11 cellular contexts compared by ENCODE assay signal in the genomic region with DNA sequence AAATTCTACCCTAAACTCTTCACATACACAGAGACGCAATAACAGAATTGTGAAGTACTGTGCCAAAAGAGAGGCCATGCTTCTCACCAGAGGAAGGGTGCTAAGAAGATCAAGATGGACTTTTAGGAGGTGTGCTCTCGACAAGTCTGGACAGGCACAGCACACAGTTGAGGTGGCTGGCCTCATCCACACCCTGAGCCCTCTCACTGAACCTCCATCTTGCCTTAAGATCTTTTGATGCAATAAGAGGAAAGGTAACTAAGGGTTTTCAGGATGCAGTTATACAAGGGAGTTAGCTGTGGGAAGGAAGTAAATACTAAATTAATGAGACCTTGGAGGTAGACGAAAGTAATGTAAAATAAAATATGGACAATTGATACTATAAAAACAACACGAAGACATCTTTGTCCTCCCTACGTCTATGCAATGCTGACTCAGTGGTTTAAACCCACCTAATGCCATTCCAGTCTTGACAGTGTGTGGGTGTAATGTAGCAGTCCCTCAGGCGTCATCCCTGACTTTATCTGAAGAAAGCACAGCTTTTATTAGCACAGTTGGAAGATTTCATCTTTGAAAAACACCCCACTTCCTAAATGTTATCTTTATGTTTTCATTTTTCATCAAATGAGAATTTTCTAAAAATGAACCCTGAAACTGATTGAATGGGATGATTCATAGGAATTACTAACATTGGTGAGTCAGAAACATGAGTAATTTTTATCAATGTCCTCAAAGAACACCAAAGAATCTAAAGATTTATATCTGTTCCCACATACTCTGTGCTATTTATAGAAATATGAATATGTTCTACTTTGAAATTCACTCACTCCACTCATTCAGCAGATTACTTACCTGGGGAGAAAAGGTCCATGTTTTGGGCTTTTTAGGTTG. TPM values are rescaled to one million over a fixed set of nuclear protein-coding genes. Genes with fewer than 3 reads are reported as not detected.
DNase-seq lines count a peak whose midpoint lies in the region; FAIRE-seq and TF ChIP-seq lines count a peak whose summit lies in the region.
"Had no signal": no experiment of that assay in that cellular context is flagged by ENCODE, and none has a peak within 500 bp of the region (broad histone marks: within the 10 kb centered on the region; RNA-seq: fewer than 3 reads in every experiment).

No MANE protein-coding gene starts in this region.

- peak; percentile 97 for FAIRE-seq in astrocyte (lab: Jason Lieb, UNC)

- H3K27ac ChIP-seq in astrocyte (ENCODE audit: low read depth, low read length) (peak overlapping the region; percentile 93), Peyer's patch (no peak overlapping the region), testis (no peak overlapping the region)
- H3K27ac ChIP-seq: thyroid gland had no signal

- TF ChIP-seq CTCF in AG04449 (IDR thresholded peaks at IDR 0.05; ENCODE audit: insufficient read depth, low read length, missing control alignments) (no peak), HFFc6 (IDR thresholded peaks at IDR 0.05) (no peak), astrocyte (IDR thresholded peaks at IDR 0.05; ENCODE audit: insufficient read depth, low read depth, low read length) (no peak), Peyer's patch (IDR thresholded peaks at IDR 0.05) (no peak), testis (IDR thresholded peaks at IDR 0.05) (no peak), glutamatergic neuron (IDR thresholded peaks at IDR 0.05; ENCODE audit: partially characterized antibody, unreplicated experiment) (no peak)

- TF ChIP-seq POLR2A in Peyer's patch (IDR thresholded peaks at IDR 0.05) (no peak), testis (IDR thresholded peaks at IDR 0.05) (no peak)

- peak overlapping the region; percentile 73 for H3K9ac ChIP-seq in astrocyte (ENCODE audit: low read length)

- H3K27ac Mint-ChIP-seq in HFFc6, result peak overlapping the region; percentile 91
- peak overlapping the region; percentile 3 for H3K27ac Mint-ChIP-seq in astrocyte (ENCODE audit: unreplicated experiment)
- no peak overlapping the region for H3K27ac Mint-ChIP-seq in glutamatergic neuron (ENCODE audit: unreplicated experiment)

- peak overlapping the region; percentile 58 for H2AFZ ChIP-seq in astrocyte (ENCODE audit: low read depth, low read length)

- H3K79me2 ChIP-seq in astrocyte (ENCODE audit: insufficient read depth, low read length), result no peaks in the 10 kb centered on the region

- CTCF ChIA-PET in AG04449 (lab: Yijun Ruan, JAX), result interaction anchor here (1.3 kb wide), 1 partner anchor 34 kb away, joined by 5 read pairs; a partner anchor contains a TSS

- no peaks in the 10 kb centered on the region for H4K20me1 ChIP-seq in astrocyte (ENCODE audit: insufficient read depth, low read length)

- H3K27me3 Mint-ChIP-seq in HFFc6 (ENCODE audit: insufficient read depth) (no peaks in the 10 kb centered on the region; the same call in 1 of the 2 replicates), astrocyte (ENCODE audit: low read depth, unreplicated experiment) (no peaks in the 10 kb centered on the region), glutamatergic neuron (ENCODE audit: unreplicated experiment) (no peaks in the 10 kb centered on the region)

- H3K4me3 Mint-ChIP-seq in HFFc6, result peak overlapping the region; percentile 48
- peak overlapping the region; percentile 42 for H3K4me3 Mint-ChIP-seq in astrocyte (ENCODE audit: unreplicated experiment)
- no peak overlapping the region for H3K4me3 Mint-ChIP-seq in glutamatergic neuron (ENCODE audit: unreplicated experiment)

- peak overlapping the region; percentile 79 for H3K4me2 ChIP-seq in astrocyte (ENCODE audit: low read length)

- peaks cover 2% of the 10 kb centered on the region for H3K9me3 ChIP-seq in astrocyte (ENCODE audit: insufficient read depth, low read depth, low read length)
- H3K9me3 ChIP-seq in Peyer's patch, result no peaks in the 10 kb centered on the region
- H3K9me3 ChIP-seq in testis, result no peaks in the 10 kb centered on the region
- H3K9me3 ChIP-seq: thyroid gland had no signal

- H3K4me1 Mint-ChIP-seq in HFFc6 (ENCODE audit: low read depth) (peaks cover 57% of the 10 kb centered on the region), astrocyte (ENCODE audit: low read depth, unreplicated experiment) (peaks cover 10% of the 10 kb centered on the region), glutamatergic neuron (ENCODE audit: low read depth, unreplicated experiment) (no peaks in the 10 kb centered on the region)

- H3K4me3 ChIP-seq in AG04449 (ENCODE audit: low read depth, low read length), result no peak overlapping the region
- no peak overlapping the region for H3K4me3 ChIP-seq in astrocyte (ENCODE audit: insufficient read depth, low read depth, low read length)
- H3K4me3 ChIP-seq in Peyer's patch, result no peak overlapping the region
- H3K4me3 ChIP-seq in testis, result no peak overlapping the region
- H3K4me3 ChIP-seq: thyroid gland had no signal

- intact Hi-C loops in testis (cut with DNase I; ENCODE audit: low total_unique reads), result no loop called here

- H3K36me3 Mint-ChIP-seq in HFFc6 (ENCODE audit: low read depth) (peaks cover 33% of the 10 kb centered on the region), astrocyte (ENCODE audit: low read depth, unreplicated experiment) (peaks cover 5% of the 10 kb centered on the region), glutamatergic neuron (ENCODE audit: unreplicated experiment) (peaks cover 7% of the 10 kb centered on the region)

- peaks cover 19% of the 10 kb centered on the region for H3K9me3 Mint-ChIP-seq in HFFc6
- peaks cover 9% of the 10 kb centered on the region for H3K9me3 Mint-ChIP-seq in astrocyte (ENCODE audit: unreplicated experiment)
- peaks cover 7% of the 10 kb centered on the region for H3K9me3 Mint-ChIP-seq in glutamatergic neuron (ENCODE audit: unreplicated experiment)

- H3K27me3 ChIP-seq in astrocyte (ENCODE audit: insufficient read depth, low read length) (no peaks in the 10 kb centered on the region), Peyer's patch (no peaks in the 10 kb centered on the region), testis (no peaks in the 10 kb centered on the region)
- H3K27me3 ChIP-seq: thyroid gland had no signal

- H3K4me1 ChIP-seq in astrocyte (ENCODE audit: insufficient read depth, low read length) (peaks cover 15% of the 10 kb centered on the region), Peyer's patch (no peaks in the 10 kb centered on the region), testis (no peaks in the 10 kb centered on the region)
- H3K4me1 ChIP-seq: thyroid gland had no signal

- DNase-seq in AG04449 (ENCODE audit: low read depth, low spot score) (peak; percentile 67), HFFc6 (peak; percentile 81), astrocyte (ENCODE audit: low read depth) (peak; percentile 97), kidney tubule cell (ENCODE audit: low spot score) (peak; percentile 52), Peyer's patch (no peak), testis (no peak), NCI-H1105 (lab: John Stamatoyannopoulos, UW) (no peak), glutamatergic neuron (no peak)
- DNase-seq: activated effector memory CD4-positive, alpha-beta T cell treated with Interleukin-2 at 50 U/mL for 16 hours; thyroid gland had no signal

- no peaks in the 10 kb centered on the region for H3K36me3 ChIP-seq in astrocyte (ENCODE audit: insufficient read depth, low read length)
- no peaks in the 10 kb centered on the region for H3K36me3 ChIP-seq in Peyer's patch
- H3K36me3 ChIP-seq in testis (ENCODE audit: low read depth, missing control alignments), result no peaks in the 10 kb centered on the region
- H3K36me3 ChIP-seq: thyroid gland had no signal

- 60 to 63% methylated on average over 6 of the region's 6 CpGs for WGBS in testis, 2 donors

- POLR2A ChIA-PET in AG04449 (lab: Yijun Ruan, JAX), result no interaction called here

RNA-seq across cellular contexts. Expression of a gene that starts 34.0 kb away (rescaled TPM):
- total RNA-seq in HFFc6 (2021; fragmentation: NEBNext Ultra II Directional; extraction: Animal tissue kit (Norgen Biotek cat#: 25700)), result 10 to 100 TPM; 23.7 to 40.9 (median 28.5) TPM
- total RNA-seq in astrocyte (0.19 and 0.36 TPM in 2 replicates), Peyer's patch (100 to 1,000 TPM in 3 of 4 donors, 10 to 100 TPM in 1; 40.4 to 814 (median 603) TPM), testis (10 to 100 TPM in 1 of 2 donors, 1 to 10 TPM in 1; 7.6 to 15.0 TPM), glutamatergic neuron (ENCODE audit: unreplicated experiment) (0.49 TPM)
- polyA plus RNA-seq in testis (ENCODE audit: insufficient read depth, low read depth, low replicate concordance), result 17.4 TPM
- total RNA-seq: T-helper 1 cell treated with Interleukin-12 subunit alpha and Interleukin-12 subunit beta and Interleukin-4 antibody, amounts not matched to agents 30 ng/mL and 1 ng/mL, for 36 hours had no signal

RNA-seq across cellular contexts. Expression of a gene that starts 55.2 kb away (rescaled TPM):
- total RNA-seq in HFFc6 (2021; fragmentation: NEBNext Ultra II Directional; extraction: Animal tissue kit (Norgen Biotek cat#: 25700)), result 1 to 10 TPM; 5.5 to 8.7 (median 6.3) TPM
- total RNA-seq in astrocyte (3.3 and 4.9 TPM in 2 replicates), Peyer's patch (10 to 100 TPM in 1 of 4 donors, under 1 TPM in 1, not detected in 2; 0.94 to 20.6 TPM), testis (10 to 100 TPM; 19.7 to 24.5 TPM), glutamatergic neuron (ENCODE audit: unreplicated experiment) (2.5 TPM)
- polyA plus RNA-seq in testis (ENCODE audit: insufficient read depth, low read depth, low replicate concordance), result 56.5 TPM

Comparison
In these comparisons a context has a peak if more than half of its experiments do, and no peak if none do; other contexts are left out.
1. DNase-seq: peak in AG04449 (single experiment), HFFc6 (single experiment), astrocyte (single experiment) and kidney tubule cell (single experiment); none in Peyer's patch (0 of 3), testis (single experiment), NCI-H1105 (single experiment) and glutamatergic neuron (single experiment).